ENCODE assay signal across 8 cellular contexts in the genomic region with DNA sequence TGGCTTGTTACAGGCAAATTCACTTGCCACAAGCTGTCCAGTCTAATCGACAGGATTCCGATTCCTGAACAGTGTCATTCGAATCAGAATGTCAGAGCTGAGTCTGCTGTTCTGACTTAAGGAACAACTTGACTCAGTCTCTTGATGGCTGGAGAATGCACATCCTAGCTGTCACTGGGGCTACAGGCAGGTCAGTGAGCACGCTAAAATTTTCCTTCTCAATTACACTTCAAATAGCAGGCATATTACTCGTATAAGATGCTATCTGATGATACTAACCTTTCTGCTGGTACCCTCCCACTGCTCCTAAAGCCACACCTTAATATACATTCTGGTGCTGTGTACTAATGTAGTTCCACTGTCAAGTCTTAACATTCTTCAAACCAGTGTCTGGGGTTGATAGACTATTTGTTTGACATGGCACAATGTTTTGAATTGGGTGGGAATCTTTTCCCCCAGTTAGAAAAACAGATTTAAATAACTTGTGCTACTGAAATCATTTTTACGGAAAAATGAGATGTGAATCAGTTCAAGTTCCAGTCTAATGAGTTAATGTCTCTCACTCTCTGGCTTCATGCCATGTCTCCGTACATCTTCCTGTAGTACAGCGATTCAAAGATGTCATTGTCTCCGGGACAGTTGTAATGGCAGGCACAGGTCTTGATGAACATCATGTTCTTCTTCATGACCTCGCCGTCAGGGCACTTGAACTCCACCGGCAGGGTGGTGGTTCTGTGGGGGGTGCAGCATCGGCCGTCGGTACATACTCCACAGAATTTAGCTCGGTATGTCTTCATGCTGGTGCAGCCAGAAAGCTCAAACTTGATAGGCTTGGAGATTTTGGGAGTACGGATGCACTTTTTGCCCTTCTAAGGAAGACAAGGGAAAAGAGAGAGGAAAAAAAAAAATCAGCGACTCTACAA. TPM values are rescaled to one million over a fixed set of nuclear protein-coding genes. Genes with fewer than 3 reads are reported as not detected.
DNase-seq lines count a peak whose midpoint lies in the region; ATAC-seq, FAIRE-seq and TF ChIP-seq lines count a peak whose summit lies in the region.

No MANE protein-coding gene starts in this region.

- no peak overlapping the region for H2BK5ac ChIP-seq in neuronal stem cell (ENCODE audit: low read length)

- no peak overlapping the region for H2BK12ac ChIP-seq in neuronal stem cell (ENCODE audit: low read length)

- H3K23ac ChIP-seq in neuronal stem cell (ENCODE audit: low read depth, low read length, poor library complexity), result no peak overlapping the region

- H3K4me1 ChIP-seq in SJSA1 (replicated peaks), result peaks cover 56% of the 10 kb centered on the region
- H3K4me1 ChIP-seq in neuronal stem cell (ENCODE audit: control insufficient read depth in 2 of 2, insufficient read depth in 1 of 2, low read depth in 1 of 2, low read length in 2 of 2), result peaks cover 11 to 33% of the 10 kb centered on the region in 2 donors

- TF ChIP-seq CTCF in AG10803 (conservative IDR thresholded peaks at IDR 0.05; ENCODE audit: low read length) (no peak), fibroblast of villous mesenchyme (IDR thresholded peaks at IDR 0.05; ENCODE audit: insufficient read depth, low read depth, low read length) (no peak), D721Med (IDR thresholded peaks at IDR 0.05; ENCODE audit: insufficient read depth, missing control alignments) (no peak)

- no peaks in the 10 kb centered on the region for H3K79me1 ChIP-seq in neuronal stem cell (ENCODE audit: low read depth, low read length)

- no peak overlapping the region for H2BK120ac ChIP-seq in neuronal stem cell (ENCODE audit: low read depth, low read length)

- no peak for FAIRE-seq in D721Med (lab: Jason Lieb, UNC)

- peak overlapping the region; percentile 69 for H3K4me2 ChIP-seq in neuronal stem cell (ENCODE audit: insufficient read depth, low read length, poor library complexity, severe bottlenecking)

- no peak overlapping the region for H3K9ac ChIP-seq in neuronal stem cell (ENCODE audit: low read depth, low read length, poor library complexity)

- no peak overlapping the region for H2AK5ac ChIP-seq in neuronal stem cell (ENCODE audit: low read depth, low read length)

- H3K27me3 ChIP-seq in SJSA1 (replicated peaks) (peaks cover 38% of the 10 kb centered on the region), neuronal stem cell (ENCODE audit: control insufficient read depth in 3 of 3, insufficient read depth in 3 of 3, low read depth in 1 of 3, low read length in 3 of 3) (no peaks in the 10 kb centered on the region)

- DNase-seq in AG10803 (ENCODE audit: low read depth), result peak; percentile 81
- DNase-seq in SJSA1 (ENCODE audit: low read depth in 1 of 2, low spot score in 2 of 2), result peak; percentile 64 to 81
- peak; percentile 71 for DNase-seq in fibroblast of villous mesenchyme (ENCODE audit: low read depth)
- no peak for DNase-seq in neuronal stem cell (ENCODE audit: low spot score)
- DNase-seq in D721Med (ENCODE audit: insufficient read length, low spot score), result no peak
- DNase-seq in activated T-cell treated with anti-CD3 and anti-CD28 coated beads, Interleukin-2, amount 50 U/mL, for 1 hour, result no peak

- H3K36me3 ChIP-seq in SJSA1 (peaks cover 56% of the 10 kb centered on the region), neuronal stem cell (replicated peaks in 1 of 2; ENCODE audit: control insufficient read depth in 2 of 2, insufficient read depth in 2 of 2, low read length in 2 of 2) (peaks cover 10 to 38% of the 10 kb centered on the region in 2 donors)

- ATAC-seq in GM19324 (IDR thresholded peaks at IDR 0.05; ENCODE audit: low FRiP score, unreplicated experiment), result no peak
- no peak for ATAC-seq in GM21447 (IDR thresholded peaks at IDR 0.05; ENCODE audit: unreplicated experiment)

- H4K8ac ChIP-seq in neuronal stem cell (ENCODE audit: low read depth, low read length), result no peak overlapping the region

- no peak overlapping the region for H2AFZ ChIP-seq in neuronal stem cell (ENCODE audit: low read length)

- no peak overlapping the region for H4K91ac ChIP-seq in neuronal stem cell (ENCODE audit: low read depth, low read length, poor library complexity)

- H3K27ac ChIP-seq in SJSA1, result peak overlapping the region; percentile 60
- no peak overlapping the region for H3K27ac ChIP-seq in neuronal stem cell (replicated peaks; ENCODE audit: low read length)

- WGBS in neuronal stem cell (ENCODE audit: extremely low coverage in 2 of 2, insufficient read length in 2 of 2, insufficient replicate concordance in 1 of 2), 2 donors, result no CpG with 5 or more reads among the region's 18 CpGs

- no peak overlapping the region for H3K4ac ChIP-seq in neuronal stem cell (ENCODE audit: low read length)

- H2BK15ac ChIP-seq in neuronal stem cell (ENCODE audit: low read length), result no peak overlapping the region

- peak overlapping the region; percentile 98 for H3K4me3 ChIP-seq in AG10803 (ENCODE audit: low read length)
- peak overlapping the region; percentile 82 for H3K4me3 ChIP-seq in SJSA1
- H3K4me3 ChIP-seq in fibroblast of villous mesenchyme (ENCODE audit: low read depth, low read length), result peak overlapping the region; percentile 78
- peak overlapping the region; percentile 82 to 99 for H3K4me3 ChIP-seq in neuronal stem cell (ENCODE audit: low read length in 2 of 2)

- no peak overlapping the region for H3K14ac ChIP-seq in neuronal stem cell (ENCODE audit: low read length)

- peaks cover 23% of the 10 kb centered on the region for H3K9me3 ChIP-seq in SJSA1 (replicated peaks)
- H3K9me3 ChIP-seq in neuronal stem cell (replicated peaks in 1 of 2; ENCODE audit: control insufficient read depth in 2 of 2, insufficient read depth in 1 of 2, low read depth in 1 of 2, low read length in 2 of 2), result no peaks in the 10 kb centered on the region

- H3K18ac ChIP-seq in neuronal stem cell (ENCODE audit: low read length), result no peak overlapping the region

RNA-seq across cellular contexts. Expression of a gene that starts 2.2 kb away (rescaled TPM):
- total RNA-seq in SJSA1 (2014; rRNA removed; shearing (Covaris generic)), result 292 and 364 TPM in 2 replicates
- 177 and 217 TPM in 2 replicates for total RNA-seq in fibroblast of villous mesenchyme
- 69.1 TPM for polyA plus RNA-seq in neuronal stem cell (2013, experiment 1 of 2)
- 70.8 TPM for polyA plus RNA-seq in neuronal stem cell (2013, experiment 2 of 2)

Comparison
In these comparisons a context has a peak if more than half of its experiments do, and no peak if none do; other contexts are left out.
1. DNase-seq: peak in AG10803 (single experiment), SJSA1 (2 of 2) and fibroblast of villous mesenchyme (single experiment); none in neuronal stem cell (single experiment), D721Med (single experiment) and activated T-cell treated with anti-CD3 and anti-CD28 coated beads, Interleukin-2, amount 50 U/mL, for 1 hour (single experiment).
2. Peak in every context shown above with its lines, with median percentiles within 50 percentile points of each other: H3K4me3 ChIP-seq.